In the genomic region with DNA sequence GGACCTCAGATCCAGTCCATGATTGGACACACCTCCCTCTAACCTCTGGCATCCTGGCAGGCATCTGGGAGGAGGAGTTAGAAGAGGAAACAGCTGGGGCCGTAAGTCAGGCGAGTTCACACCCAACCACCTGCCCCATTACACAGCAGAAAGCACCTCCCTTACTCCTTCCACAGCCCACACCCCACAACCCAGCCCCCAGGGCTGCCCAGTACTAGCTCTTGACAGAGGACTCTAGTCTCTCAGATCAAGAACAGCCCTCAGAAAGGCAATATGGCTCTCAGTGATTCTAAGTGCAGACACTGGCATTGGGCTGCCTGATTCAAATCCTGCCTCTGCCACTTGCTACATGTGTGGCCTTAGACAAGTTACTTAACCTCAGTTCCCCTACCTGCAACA, we compare ENCODE assay signal across 9 cellular contexts. TPM values are rescaled to one million over a fixed set of nuclear protein-coding genes. Genes with fewer than 3 reads are reported as not detected.
DNase-seq lines count a peak whose midpoint lies in the region; ATAC-seq, FAIRE-seq and TF ChIP-seq lines count a peak whose summit lies in the region.
"Had no signal": no experiment of that assay in that cellular context is flagged by ENCODE, and none has a peak within 500 bp of the region (broad histone marks: within the 10 kb centered on the region; RNA-seq: fewer than 3 reads in every experiment).

No MANE protein-coding gene starts in this region.

- H3K4me2 ChIP-seq in A549 = peak overlapping the region; percentile 46

- TF ChIP-seq CTCF in A549 (IDR thresholded peaks at IDR 0.05) = no peak

- H3K27ac ChIP-seq in A549 (peak overlapping the region; percentile 56 to 78; a peak in 5 of 6 replicates), right cardiac atrium (ENCODE audit: low read length) (no peak overlapping the region)
- H3K27ac ChIP-seq: cardiac muscle cell had no signal

- 31% methylated on average over 2 of the region's 2 CpGs for WGBS in A549 (ENCODE audit: missing lambda C conversion rate)
- WGBS in right cardiac atrium = 27% methylated on average over 2 of the region's 2 CpGs

- H3K4me3 ChIP-seq in A549 (no peak overlapping the region), right cardiac atrium (ENCODE audit: low read length) (no peak overlapping the region)
- H3K4me3 ChIP-seq: cardiac muscle cell had no signal

- no peak for TF ChIP-seq RAD21 in A549 (conservative IDR thresholded peaks at IDR 0.05 in 1 of 2, IDR thresholded peaks at IDR 0.05 in 1 of 2)

- no peaks in the 10 kb centered on the region for H3K27me3 ChIP-seq in right cardiac atrium (ENCODE audit: control insufficient read depth, insufficient read depth)
- H3K27me3 ChIP-seq: cardiac muscle cell had no signal

- DNase-seq in A549 (ENCODE audit: low read depth in 1 of 2, low spot score in 1 of 2) = peak in 1 of 2 experiments; percentile 30
- peak; percentile 39 for DNase-seq in NCI-H510A (lab: John Stamatoyannopoulos, UW)
- no peak for DNase-seq in right cardiac atrium
- DNase-seq in OCI-M2 (lab: John Stamatoyannopoulos, UW; ENCODE audit: unreplicated experiment) = no peak
- no peak for DNase-seq in cortex of kidney (lab: John Stamatoyannopoulos, UW)
- no peak for DNase-seq in superior temporal gyrus (ENCODE audit: extremely low spot score)

- no peak for TF ChIP-seq EP300 in A549 (IDR thresholded peaks at IDR 0.05)

- no peak for FAIRE-seq in A549 (lab: Jason Lieb, UNC)

- no peaks in the 10 kb centered on the region for H3K9me3 ChIP-seq in A549
- no peaks in the 10 kb centered on the region for H3K9me3 ChIP-seq in right cardiac atrium (ENCODE audit: control insufficient read depth, low read length)

- TF ChIP-seq POLR2A in A549 (IDR thresholded peaks at IDR 0.05; ENCODE audit: low read length) = no peak

- intact Hi-C loops in right cardiac atrium (cut with DNase I) = no loop called here

- CTCF ChIA-PET in A549 (lab: Yijun Ruan, JAX) = interaction anchor here (1.1 to 3.2 kb wide), 6 partner anchors 10 to 109 kb away, joined by 3 to 11 read pairs (median 4); a partner anchor contains a TSS

- POLR2A ChIA-PET in A549 (lab: Yijun Ruan, JAX) = no interaction called here

- peak; percentile 8 to 44; a peak in 3 of 6 replicates for ATAC-seq in A549
- peak; percentile 75 for ATAC-seq in GM19372 (IDR thresholded peaks at IDR 0.05; ENCODE audit: low read depth, unreplicated experiment)
- peak; percentile 12 to 49 for ATAC-seq in right cardiac atrium
- no peak for ATAC-seq in GM19023 (IDR thresholded peaks at IDR 0.05; ENCODE audit: unreplicated experiment)

- peaks cover 47% of the 10 kb centered on the region for H3K4me1 ChIP-seq in A549
- H3K4me1 ChIP-seq in right cardiac atrium (ENCODE audit: control insufficient read depth, insufficient read depth, low read length) = no peaks in the 10 kb centered on the region

TF ChIP-seq in A549, 52 proteins besides CTCF, POLR2A, EP300 and RAD21:
- no peak for TF ChIP-seq CHD2 (IDR thresholded peaks at IDR 0.05; ENCODE audit: low read length, partially characterized antibody)
- no peak for TF ChIP-seq NPAS2 (CRISPR knock-in tag; IDR thresholded peaks at IDR 0.05; ENCODE audit: borderline replicate concordance)
- no peak for TF ChIP-seq ZNF302 (CRISPR knock-in tag; IDR thresholded peaks at IDR 0.05)
- TF ChIP-seq GATA3 (IDR thresholded peaks at IDR 0.05; ENCODE audit: borderline replicate concordance) = no peak
- TF ChIP-seq EHMT2 (IDR thresholded peaks at IDR 0.05; ENCODE audit: low read depth) = no peak
- TF ChIP-seq FOXS1 (CRISPR knock-in tag; IDR thresholded peaks at IDR 0.05) = no peak
- no peak for TF ChIP-seq SMC3 (IDR thresholded peaks at IDR 0.05)
- TF ChIP-seq, protein P1, sequence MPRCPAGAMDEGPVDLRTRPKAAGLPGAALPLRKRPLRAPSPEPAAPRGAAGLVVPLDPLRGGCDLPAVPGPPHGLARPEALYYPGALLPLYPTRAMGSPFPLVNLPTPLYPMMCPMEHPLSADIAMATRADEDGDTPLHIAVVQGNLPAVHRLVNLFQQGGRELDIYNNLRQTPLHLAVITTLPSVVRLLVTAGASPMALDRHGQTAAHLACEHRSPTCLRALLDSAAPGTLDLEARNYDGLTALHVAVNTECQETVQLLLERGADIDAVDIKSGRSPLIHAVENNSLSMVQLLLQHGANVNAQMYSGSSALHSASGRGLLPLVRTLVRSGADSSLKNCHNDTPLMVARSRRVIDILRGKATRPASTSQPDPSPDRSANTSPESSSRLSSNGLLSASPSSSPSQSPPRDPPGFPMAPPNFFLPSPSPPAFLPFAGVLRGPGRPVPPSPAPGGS (IDR thresholded peaks at IDR 0.05) = no peak
- no peak for TF ChIP-seq HDAC2 (IDR thresholded peaks at IDR 0.05)
- no peak for TF ChIP-seq CBX2 (IDR thresholded peaks at IDR 0.05; ENCODE audit: borderline replicate concordance, low read depth)
- no peak for TF ChIP-seq POLR2AphosphoS2 (conservative IDR thresholded peaks at IDR 0.05; ENCODE audit: low read length)
- no peak for TF ChIP-seq JUNB (IDR thresholded peaks at IDR 0.05)
- TF ChIP-seq EHF (CRISPR knock-in tag; IDR thresholded peaks at IDR 0.05) = no peak
- no peak for TF ChIP-seq FOSB (CRISPR knock-in tag; IDR thresholded peaks at IDR 0.05)
- no peak for TF ChIP-seq NFE2L2 (conservative IDR thresholded peaks at IDR 0.05; ENCODE audit: low read length)
- TF ChIP-seq, protein P2, sequence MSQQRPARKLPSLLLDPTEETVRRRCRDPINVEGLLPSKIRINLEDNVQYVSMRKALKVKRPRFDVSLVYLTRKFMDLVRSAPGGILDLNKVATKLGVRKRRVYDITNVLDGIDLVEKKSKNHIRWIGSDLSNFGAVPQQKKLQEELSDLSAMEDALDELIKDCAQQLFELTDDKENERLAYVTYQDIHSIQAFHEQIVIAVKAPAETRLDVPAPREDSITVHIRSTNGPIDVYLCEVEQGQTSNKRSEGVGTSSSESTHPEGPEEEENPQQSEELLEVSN (IDR thresholded peaks at IDR 0.05; ENCODE audit: borderline replicate concordance, low read depth) = no peak
- TF ChIP-seq HEYL (CRISPR knock-in tag; IDR thresholded peaks at IDR 0.05) = no peak
- TF ChIP-seq FOSL2 (IDR thresholded peaks at IDR 0.05) = no peak
- TF ChIP-seq FOSL2 (CRISPR knock-in tag; IDR thresholded peaks at IDR 0.05) = no peak

RNA-seq across cellular contexts. Expression of a gene that starts 34.1 kb away (rescaled TPM):
- polyA plus RNA-seq in A549 (2011; rRNA removed) = 14.9 and 16.2 TPM in 2 replicates
- 36.9 and 42.2 TPM in 2 replicates for polyA plus RNA-seq in A549 (2012; cell fraction: cytosol; rRNA removed)
- 50.8 and 52.5 TPM in 2 replicates for polyA plus RNA-seq in A549 (2012; cell fraction: nucleus; rRNA removed)
- 30.6 to 36.7 TPM (median 34.2 TPM) in 3 replicates for polyA plus RNA-seq in A549 (2017; fragmentation: RNase III; extraction: RNeasy Plus Mini Kit Qiagen cat#74134 plus additional on column Dnase treatment)
- 29.5 and 33.5 TPM in 2 replicates for polyA minus RNA-seq in A549 (2011; rRNA and poly(A)+ RNA removed)
- 1 to 10 TPM; 3.2 to 6.1 (median 3.9) TPM for total RNA-seq in right cardiac atrium
- polyA plus RNA-seq in right cardiac atrium = 1.5 TPM
